Comparison of ENCODE assay signal across 11 cellular contexts in genomic region chr2:156177654-156178053, GRCh38.
"Had no signal": no experiment of that assay in that cellular context is flagged by ENCODE, and none has a peak within 500 bp of the region (broad histone marks: within the 10 kb centered on the region; RNA-seq: fewer than 3 reads in every experiment).

No MANE protein-coding gene starts in this region.

- H3K4me2 ChIP-seq: GM23338 had no signal

- H3K27ac ChIP-seq: GM23248 had no signal

- H3K4me3 ChIP-seq: GM23248, GM23338, HAP-1 had no signal

- FAIRE-seq: H1, H54 had no signal

- H3K9ac ChIP-seq: GM23248 had no signal

- H3K9me3 ChIP-seq: HAP-1 had no signal

- H3K4me1 ChIP-seq: HAP-1 had no signal

- H3K36me3 ChIP-seq: HAP-1 had no signal

- DNase-seq: GM23248, GOT3, H7, H9, HCEC 1CT, HFFc6 had no signal

- H2AFZ ChIP-seq: GM23248, GM23338 had no signal

- ATAC-seq: GM23338, HCT116 had no signal
